1 cellular context compared by ENCODE assay signal in the genomic region with DNA sequence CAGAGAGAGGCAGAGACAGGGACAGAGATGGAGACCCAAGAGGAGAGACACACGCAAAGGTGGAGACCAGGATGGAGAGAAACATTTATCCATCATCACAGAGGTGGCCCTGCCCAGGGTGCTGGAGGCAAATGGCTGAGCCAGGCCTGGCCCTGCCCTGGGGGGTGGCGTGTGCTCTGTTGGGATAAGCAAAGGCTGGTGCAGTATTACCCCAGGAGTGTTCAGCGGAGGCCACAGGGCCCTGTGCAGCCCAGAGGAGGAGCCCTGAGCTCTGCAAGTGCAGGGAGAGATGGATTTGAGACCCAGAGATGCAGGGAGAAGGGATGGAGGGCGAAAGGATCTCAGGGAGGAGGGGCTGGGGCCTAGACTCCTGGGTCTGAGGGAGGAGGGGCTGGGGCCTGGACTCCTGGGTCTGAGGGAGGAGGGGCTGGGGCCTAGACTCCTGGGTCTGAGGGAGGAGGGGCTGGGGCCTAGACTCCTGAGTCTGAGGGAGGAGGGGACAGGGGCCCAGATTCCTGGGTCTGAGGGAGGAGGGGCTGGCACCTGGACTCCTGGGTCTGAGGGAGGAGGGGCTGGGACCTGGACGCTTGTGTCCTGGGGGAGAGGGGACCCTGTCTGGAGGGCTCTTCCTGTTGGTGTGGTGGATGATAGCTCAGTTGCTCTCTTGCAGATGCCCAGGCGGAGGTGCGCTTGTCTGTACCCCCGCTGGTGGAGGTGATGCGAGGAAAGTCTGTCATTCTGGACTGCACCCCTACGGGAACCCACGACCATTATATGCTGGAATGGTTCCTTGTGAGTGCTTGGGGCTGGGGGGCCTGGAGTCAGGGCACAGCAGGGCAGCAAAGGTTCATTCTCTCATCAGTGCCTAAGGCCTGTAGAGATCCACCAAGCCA.
TF ChIP-seq lines count a peak whose summit lies in the region.

No MANE protein-coding gene starts in this region.

TF ChIP-seq in IMR-90, 13 proteins besides CTCF, POLR2A, EP300 and RAD21:
- TF ChIP-seq, protein P1, sequence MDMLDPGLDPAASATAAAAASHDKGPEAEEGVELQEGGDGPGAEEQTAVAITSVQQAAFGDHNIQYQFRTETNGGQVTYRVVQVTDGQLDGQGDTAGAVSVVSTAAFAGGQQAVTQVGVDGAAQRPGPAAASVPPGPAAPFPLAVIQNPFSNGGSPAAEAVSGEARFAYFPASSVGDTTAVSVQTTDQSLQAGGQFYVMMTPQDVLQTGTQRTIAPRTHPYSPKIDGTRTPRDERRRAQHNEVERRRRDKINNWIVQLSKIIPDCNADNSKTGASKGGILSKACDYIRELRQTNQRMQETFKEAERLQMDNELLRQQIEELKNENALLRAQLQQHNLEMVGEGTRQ (IDR thresholded peaks at IDR 0.05; ENCODE audit: low read depth, low read length): no peak
- no peak for TF ChIP-seq NFE2L2 (IDR thresholded peaks at IDR 0.05; ENCODE audit: low read depth, low read length)
- TF ChIP-seq FOS (IDR thresholded peaks at IDR 0.05; ENCODE audit: low read depth, low read length): no peak
- TF ChIP-seq MAFK (IDR thresholded peaks at IDR 0.05; ENCODE audit: low read depth, low read length): no peak
- TF ChIP-seq CEBPB (IDR thresholded peaks at IDR 0.05; ENCODE audit: low read depth, low read length): no peak
- no peak for TF ChIP-seq BHLHE40 (IDR thresholded peaks at IDR 0.05; ENCODE audit: low read depth, low read length)
- TF ChIP-seq MXI1 (IDR thresholded peaks at IDR 0.05; ENCODE audit: borderline replicate concordance, low read depth, low read length): no peak
